In genomic region chr16:4392382-4393242, GRCh38 we compare ENCODE assay signal across 10 cellular contexts. TPM values are rescaled to one million over a fixed set of nuclear protein-coding genes. Genes with fewer than 3 reads are reported as not detected.
DNase-seq lines count a peak whose midpoint lies in the region; ATAC-seq and TF ChIP-seq lines count a peak whose summit lies in the region.
"Had no signal": no experiment of that assay in that cellular context is flagged by ENCODE, and none has a peak within 500 bp of the region (broad histone marks: within the 10 kb centered on the region; RNA-seq: fewer than 3 reads in every experiment).

No MANE protein-coding gene starts in this region.

- peaks cover 0 to 13% of the 10 kb centered on the region in 2 donors for H3K4me1 ChIP-seq in lung (ENCODE audit: control insufficient read depth in 2 of 2, insufficient read depth in 2 of 2, low read length in 2 of 2)
- peaks cover 0 to 4% of the 10 kb centered on the region in 2 donors for H3K4me1 ChIP-seq in aorta (ENCODE audit: control insufficient read depth in 1 of 2, insufficient read depth in 2 of 2, low read length in 2 of 2)

- peak; percentile 17 for ATAC-seq in stimulated activated naive CD8-positive, alpha-beta T cell treated with anti-CD3 and anti-CD28 coated beads, Interleukin-15, amount 100 ng/mL, for 72 hours
- ATAC-seq in stimulated activated naive CD8-positive, alpha-beta T cell treated with anti-CD3 and anti-CD28 coated beads, Interleukin-15, Interleukin-2, amounts not matched to agents 100 U/mL and 50 U/mL, for 24 hours, result no peak
- ATAC-seq in lung (ENCODE audit: insufficient read depth, low FRiP score) (peak; percentile 35), aorta (ENCODE audit: low FRiP score) (no peak), GM19035 (IDR thresholded peaks at IDR 0.05; ENCODE audit: unreplicated experiment) (no peak)
- ATAC-seq in stimulated activated naive B cell treated with anti-CD40 and anti-IgM and Interleukin-4, amounts not matched to agents 10 μg/mL and 1 μg/mL and 100 μg/mL, for 72 hours (replicated peaks), result no peak

- H3K9me3 ChIP-seq in lung (ENCODE audit: control insufficient read depth in 2 of 2, insufficient read depth in 1 of 2, low read length in 1 of 2), result no peaks in the 10 kb centered on the region
- H3K9me3 ChIP-seq in aorta (ENCODE audit: control insufficient read depth, low read length), result no peaks in the 10 kb centered on the region

- H3K9me3 Mint-ChIP-seq in stimulated activated naive CD8-positive, alpha-beta T cell treated with anti-CD3 and anti-CD28 coated beads, Interleukin-15, amount 100 ng/mL, for 72 hours, result no peaks in the 10 kb centered on the region
- no peaks in the 10 kb centered on the region for H3K9me3 Mint-ChIP-seq in stimulated activated naive B cell treated with anti-CD40 and anti-IgM and Interleukin-4, amounts not matched to agents 10 μg/mL and 1 μg/mL and 100 μg/mL, for 72 hours

- H3K27me3 Mint-ChIP-seq in stimulated activated naive CD8-positive, alpha-beta T cell treated with anti-CD3 and anti-CD28 coated beads, Interleukin-15, amount 100 ng/mL, for 72 hours, result no peaks in the 10 kb centered on the region
- H3K27me3 Mint-ChIP-seq in stimulated activated naive B cell treated with anti-CD40 and anti-IgM and Interleukin-4, amounts not matched to agents 10 μg/mL and 1 μg/mL and 100 μg/mL, for 72 hours, result no peaks in the 10 kb centered on the region
- H3K27me3 Mint-ChIP-seq: CD4-positive, alpha-beta memory T cell had no signal

- TF ChIP-seq CTCF in dorsolateral prefrontal cortex (IDR thresholded peaks at IDR 0.05 in 54 of 56, conservative IDR thresholded peaks at IDR 0.05 in 2 of 56; ENCODE audit: low read depth in 1 of 56, partially characterized antibody in 56 of 56) (no peak), lung (IDR thresholded peaks at IDR 0.05; ENCODE audit: control extremely low read depth, extremely low read depth) (no peak)

- intact Hi-C loops in dorsolateral prefrontal cortex (cut with DNase I) (no loop called here), aorta (cut with DNase I) (no loop called here)

- H3K27ac ChIP-seq in dorsolateral prefrontal cortex (peak overlapping the region in 42 of 59 donors; percentile 3 to 77 (median 60)), lung (ENCODE audit: low read depth in 1 of 2, low read length in 1 of 2) (peak overlapping the region in 1 of 2 donors; percentile 23), aorta (ENCODE audit: low read depth in 1 of 2, low read length in 2 of 2) (peak overlapping the region; percentile 54 to 73)

- 70 to 77% methylated on average over 19 to 27 of the region's 27 CpGs for WGBS in lung, 2 donors
- 18 to 21% methylated on average over 22 to 27 of the region's 27 CpGs for WGBS in aorta, 2 donors

- no peak overlapping the region for H3K4me3 Mint-ChIP-seq in stimulated activated naive CD8-positive, alpha-beta T cell treated with anti-CD3 and anti-CD28 coated beads, Interleukin-15, amount 100 ng/mL, for 72 hours
- no peak overlapping the region for H3K4me3 Mint-ChIP-seq in stimulated activated naive B cell treated with anti-CD40 and anti-IgM and Interleukin-4, amounts not matched to agents 10 μg/mL and 1 μg/mL and 100 μg/mL, for 72 hours
- H3K4me3 Mint-ChIP-seq: CD4-positive, alpha-beta memory T cell had no signal

- peak overlapping the region in 1 of 2 donors; percentile 54 for H3K27ac Mint-ChIP-seq in stimulated activated naive CD8-positive, alpha-beta T cell treated with anti-CD3 and anti-CD28 coated beads, Interleukin-15, amount 100 ng/mL, for 72 hours
- no peak overlapping the region for H3K27ac Mint-ChIP-seq in stimulated activated naive B cell treated with anti-CD40 and anti-IgM and Interleukin-4, amounts not matched to agents 10 μg/mL and 1 μg/mL and 100 μg/mL, for 72 hours

- H3K36me3 ChIP-seq in lung (ENCODE audit: control insufficient read depth in 2 of 2, insufficient read depth in 2 of 2, low read length in 2 of 2), result peaks cover 0 to 30% of the 10 kb centered on the region in 2 donors
- H3K36me3 ChIP-seq in aorta (ENCODE audit: control insufficient read depth in 1 of 2, insufficient read depth in 2 of 2, low read length in 1 of 2), result no peaks in the 10 kb centered on the region

- peaks cover 33 to 35% of the 10 kb centered on the region in 2 donors for H3K36me3 Mint-ChIP-seq in stimulated activated naive B cell treated with anti-CD40 and anti-IgM and Interleukin-4, amounts not matched to agents 10 μg/mL and 1 μg/mL and 100 μg/mL, for 72 hours

- H3K27me3 ChIP-seq in dorsolateral prefrontal cortex (no peaks in the 10 kb centered on the region), lung (ENCODE audit: control insufficient read depth, insufficient read depth) (no peaks in the 10 kb centered on the region), aorta (ENCODE audit: control insufficient read depth in 1 of 2, insufficient read depth in 2 of 2, low read length in 1 of 2) (no peaks in the 10 kb centered on the region)

- peaks cover 12% of the 10 kb centered on the region for H3K4me1 Mint-ChIP-seq in stimulated activated naive CD8-positive, alpha-beta T cell treated with anti-CD3 and anti-CD28 coated beads, Interleukin-15, amount 100 ng/mL, for 72 hours
- H3K4me1 Mint-ChIP-seq in stimulated activated naive B cell treated with anti-CD40 and anti-IgM and Interleukin-4, amounts not matched to agents 10 μg/mL and 1 μg/mL and 100 μg/mL, for 72 hours, result no peaks in the 10 kb centered on the region

- H3K4me3 ChIP-seq in dorsolateral prefrontal cortex (no peak overlapping the region), lung (no peak overlapping the region), aorta (ENCODE audit: low read length in 2 of 2) (no peak overlapping the region)

- DNase-seq in stimulated activated naive CD8-positive, alpha-beta T cell treated with anti-CD3 and anti-CD28 coated beads, Interleukin-15, amount 100 ng/mL, for 72 hours, result no peak
- no peak for DNase-seq in stimulated activated naive CD8-positive, alpha-beta T cell treated with anti-CD3 and anti-CD28 coated beads, Interleukin-15, Interleukin-2, amounts not matched to agents 100 U/mL and 50 U/mL, for 24 hours
- DNase-seq in dorsolateral prefrontal cortex (no peak), lung (ENCODE audit: low spot score) (no peak), aorta (peak; percentile 74 to 82), C1 segment of cervical spinal cord (lab: John Stamatoyannopoulos, UW) (no peak)
- no peak for DNase-seq in stimulated activated naive B cell treated with anti-CD40 and anti-IgM and Interleukin-4, amounts not matched to agents 10 μg/mL and 1 μg/mL and 100 μg/mL, for 72 hours
- DNase-seq: activated naive CD4-positive, alpha-beta T cell treated with Interleukin-2 at 50 U/mL for 16 hours; CD4-positive, alpha-beta memory T cell had no signal

RNA-seq across cellular contexts. Expression of gene VASN, which starts 21.0 kb away (rescaled TPM):
- total RNA-seq in dorsolateral prefrontal cortex (10 to 100 TPM in 84 of 120 experiments, 1 to 10 TPM in 36; 3.9 to 49.4 (median 12.1) TPM), lung (10 to 100 TPM; 32.9 to 42.9 TPM), aorta (100 to 1,000 TPM in 1 of 2 donors, 10 to 100 TPM in 1; 67.0 to 120 TPM)
- polyA plus RNA-seq in lung (10 to 100 TPM; 18.8 to 29.6 TPM), aorta (10 to 100 TPM; 21.7 to 51.3 TPM)

RNA-seq across cellular contexts. Expression of gene CORO7, which starts 23.8 kb away (rescaled TPM):
- total RNA-seq in dorsolateral prefrontal cortex, result 100 to 1,000 TPM in 1 of 120 experiments, 10 to 100 TPM in 119; 38.4 to 111 (median 63.7) TPM
- 10 to 100 TPM; 32.3 to 86.2 TPM for total RNA-seq in lung
- 10 to 100 TPM; 27.8 to 60.0 TPM for polyA plus RNA-seq in lung
- total RNA-seq in aorta, result 10 to 100 TPM; 42.6 to 60.1 TPM
- 10 to 100 TPM; 15.3 to 38.8 TPM for polyA plus RNA-seq in aorta

RNA-seq across cellular contexts. Expression of gene DNAJA3, which starts 33.1 kb away (rescaled TPM):
- total RNA-seq in dorsolateral prefrontal cortex (10 to 100 TPM; 38.3 to 66.6 (median 53.2) TPM), lung (10 to 100 TPM; 36.9 to 38.5 TPM), aorta (10 to 100 TPM; 22.7 to 26.6 TPM)
- polyA plus RNA-seq in lung (10 to 100 TPM; 24.8 to 34.2 TPM), aorta (10 to 100 TPM; 16.0 to 19.1 TPM)

RNA-seq across cellular contexts. Expression of gene PAM16, which starts 41.5 kb away (rescaled TPM):
- 10 to 100 TPM; 31.5 to 61.9 (median 44.6) TPM for total RNA-seq in dorsolateral prefrontal cortex
- total RNA-seq in lung, result 10 to 100 TPM; 23.0 to 55.2 TPM
- polyA plus RNA-seq in lung, result 100 to 1,000 TPM in 1 of 2 donors, 10 to 100 TPM in 1; 62.2 to 183 TPM
- total RNA-seq in aorta, result 10 to 100 TPM; 23.6 to 25.5 TPM
- polyA plus RNA-seq in aorta, result 10 to 100 TPM; 41.7 to 65.2 TPM

Comparison
In these comparisons a context has a peak if more than half of its experiments do, and no peak if none do; other contexts are left out.
1. ATAC-seq: peak in stimulated activated naive CD8-positive, alpha-beta T cell treated with anti-CD3 and anti-CD28 coated beads, Interleukin-15, amount 100 ng/mL, for 72 hours (single experiment) and lung (single experiment); none in stimulated activated naive CD8-positive, alpha-beta T cell treated with anti-CD3 and anti-CD28 coated beads, Interleukin-15, Interleukin-2, amounts not matched to agents 100 U/mL and 50 U/mL, for 24 hours (single experiment), aorta (single experiment), stimulated activated naive B cell treated with anti-CD40 and anti-IgM and Interleukin-4, amounts not matched to agents 10 μg/mL and 1 μg/mL and 100 μg/mL, for 72 hours (0 of 2) and GM19035 (single experiment).
2. DNase-seq: peak in aorta (2 of 2); none in stimulated activated naive CD8-positive, alpha-beta T cell treated with anti-CD3 and anti-CD28 coated beads, Interleukin-15, amount 100 ng/mL, for 72 hours (0 of 2), stimulated activated naive CD8-positive, alpha-beta T cell treated with anti-CD3 and anti-CD28 coated beads, Interleukin-15, Interleukin-2, amounts not matched to agents 100 U/mL and 50 U/mL, for 24 hours (single experiment), dorsolateral prefrontal cortex (0 of 10), lung (single experiment), stimulated activated naive B cell treated with anti-CD40 and anti-IgM and Interleukin-4, amounts not matched to agents 10 μg/mL and 1 μg/mL and 100 μg/mL, for 72 hours (single experiment) and C1 segment of cervical spinal cord (0 of 14).